Comparison of ENCODE assay signal across 9 cellular contexts in genomic region chr10:79052311-79053080, GRCh38. TPM values are rescaled to one million over a fixed set of nuclear protein-coding genes. Genes with fewer than 3 reads are reported as not detected.
DNase-seq lines count a peak whose midpoint lies in the region; ATAC-seq and TF ChIP-seq lines count a peak whose summit lies in the region.
"Had no signal": no experiment of that assay in that cellular context is flagged by ENCODE, and none has a peak within 500 bp of the region (broad histone marks: within the 10 kb centered on the region; RNA-seq: fewer than 3 reads in every experiment).

No MANE protein-coding gene starts in this region.

- no peaks in the 10 kb centered on the region for H3K36me3 Mint-ChIP-seq in chondrocyte (ENCODE audit: low read depth)

- TF ChIP-seq CTCF in chondrocyte (IDR thresholded peaks at IDR 0.05): peak; percentile 64

- H3K27me3 Mint-ChIP-seq in chondrocyte (ENCODE audit: low read depth): no peaks in the 10 kb centered on the region

- no peak for ATAC-seq in activated CD4-positive, CD25-positive, alpha-beta regulatory T cell treated with anti-CD3 and anti-CD28 coated beads, Interleukin-2, amount 50 U/mL, for 24 hours
- ATAC-seq: heart left ventricle had no signal

- no peak overlapping the region for H3K27ac Mint-ChIP-seq in chondrocyte (ENCODE audit: unreplicated experiment)

- H3K4me1 Mint-ChIP-seq in chondrocyte (ENCODE audit: low read depth): peaks cover 20% of the 10 kb centered on the region

- peak; percentile 46 for DNase-seq in activated CD4-positive, alpha-beta T cell treated with anti-CD3 and anti-CD28 coated beads for 48 hours
- no peak for DNase-seq in activated CD4-positive, alpha-beta T cell treated with anti-CD3 and anti-CD28 coated beads, Interleukin-2, amount 50 U/mL, for 4 hours
- DNase-seq in NCI-H1092 (lab: John Stamatoyannopoulos, UW): peak; percentile 34
- DNase-seq in chondrocyte (ENCODE audit: low spot score): peak; percentile 61
- DNase-seq in posterior cingulate gyrus: peak in 6 of 10 donors; percentile 6 to 77 (median 32)
- no peak for DNase-seq in NCI-H2029 (lab: John Stamatoyannopoulos, UW)
- no peak for DNase-seq in kidney glomerular epithelial cell (lab: John Stamatoyannopoulos, UW)

- no peaks in the 10 kb centered on the region for H3K9me3 Mint-ChIP-seq in chondrocyte (ENCODE audit: low read depth)

- H3K4me3 Mint-ChIP-seq in chondrocyte (ENCODE audit: unreplicated experiment): no peak overlapping the region

- intact Hi-C loops in posterior cingulate gyrus (cut with DNase I): no loop called here

RNA-seq across cellular contexts. Expression of gene ZMIZ1, which starts 16.3 kb away (rescaled TPM):
- 46.2 to 74.6 TPM (median 48.7 TPM) in 3 replicates for total RNA-seq in chondrocyte

Comparison
In these comparisons a context has a peak if more than half of its experiments do, and no peak if none do; other contexts are left out.
1. DNase-seq: peak in activated CD4-positive, alpha-beta T cell treated with anti-CD3 and anti-CD28 coated beads for 48 hours (single experiment), NCI-H1092 (single experiment), chondrocyte (single experiment) and posterior cingulate gyrus (6 of 10); none in activated CD4-positive, alpha-beta T cell treated with anti-CD3 and anti-CD28 coated beads, Interleukin-2, amount 50 U/mL, for 4 hours (0 of 2), NCI-H2029 (single experiment) and kidney glomerular epithelial cell (single experiment).